17 cellular contexts compared by ENCODE assay signal in genomic region chr14:63248211-63248610, GRCh38. TPM values are rescaled to one million over a fixed set of nuclear protein-coding genes. Genes with fewer than 3 reads are reported as not detected.
DNase-seq lines count a peak whose midpoint lies in the region; ATAC-seq and TF ChIP-seq lines count a peak whose summit lies in the region.
"Had no signal": no experiment of that assay in that cellular context is flagged by ENCODE, and none has a peak within 500 bp of the region (broad histone marks: within the 10 kb centered on the region; RNA-seq: fewer than 3 reads in every experiment).

No MANE protein-coding gene starts in this region.

- TF ChIP-seq CTCF in ascending aorta (IDR thresholded peaks at IDR 0.05), result no peak

- intact Hi-C loops in ascending aorta (cut with DNase I), result loop anchor here (2.0 kb wide), 1 partner anchor 43 kb away; the partner anchor contains the start of gene RHOJ

- H3K4me3 Mint-ChIP-seq in stimulated activated memory B cell treated with anti-CD40 and anti-IgM and Interleukin-4, amounts not matched to agents 10 μg/mL and 1 μg/mL and 100 μg/mL, for 72 hours, result no peak overlapping the region
- H3K4me3 Mint-ChIP-seq: activated CD4-positive, alpha-beta T cell treated with anti-CD3 and anti-CD28 coated beads for 36 hours had no signal

- H3K4me1 ChIP-seq in ascending aorta, result peaks cover 0 to 11% of the 10 kb centered on the region in 2 donors
- peaks cover 28% of the 10 kb centered on the region for H3K4me1 ChIP-seq in stomach smooth muscle (ENCODE audit: control insufficient read depth, insufficient read depth, low read length)
- H3K4me1 ChIP-seq: BLaER1 treated with 17β-estradiol and CSF1 and Interleukin-3, amounts not matched to agents 10 nM and 100 nM had no signal

- no peaks in the 10 kb centered on the region for H3K36me3 Mint-ChIP-seq in stimulated activated memory B cell treated with anti-CD40 and anti-IgM and Interleukin-4, amounts not matched to agents 10 μg/mL and 1 μg/mL and 100 μg/mL, for 72 hours

- no peak overlapping the region for H3K27ac Mint-ChIP-seq in stimulated activated memory B cell treated with anti-CD40 and anti-IgM and Interleukin-4, amounts not matched to agents 10 μg/mL and 1 μg/mL and 100 μg/mL, for 72 hours
- H3K27ac Mint-ChIP-seq: activated CD4-positive, alpha-beta T cell treated with anti-CD3 and anti-CD28 coated beads for 36 hours had no signal

- H3K9ac ChIP-seq in stomach smooth muscle (ENCODE audit: low read length in 2 of 2), result no peak overlapping the region
- H3K9ac ChIP-seq: BLaER1 treated with 17β-estradiol and CSF1 and Interleukin-3, amounts not matched to agents 10 nM and 100 nM had no signal

- ATAC-seq in stimulated activated memory B cell treated with anti-CD40 and anti-IgM and Interleukin-4, amounts not matched to agents 10 μg/mL and 1 μg/mL and 100 μg/mL, for 72 hours, result no peak
- ATAC-seq: activated CD4-positive, alpha-beta T cell treated with anti-CD3 and anti-CD28 coated beads for 36 hours; stimulated activated naive CD8-positive, alpha-beta T cell treated with anti-CD3 and anti-CD28 coated beads, Interleukin-15, Interleukin-2, amounts not matched to agents 100 U/mL and 50 U/mL, for 24 hours had no signal

- H3K27me3 ChIP-seq in ascending aorta (no peaks in the 10 kb centered on the region), stomach smooth muscle (ENCODE audit: control insufficient read depth in 1 of 2, insufficient read depth in 2 of 2, low read length in 2 of 2) (no peaks in the 10 kb centered on the region)
- H3K27me3 ChIP-seq: BLaER1 treated with 17β-estradiol and CSF1 and Interleukin-3, amounts not matched to agents 10 nM and 100 nM; ovary had no signal

- no peaks in the 10 kb centered on the region for H3K36me3 ChIP-seq in ascending aorta
- peaks cover 0 to 2% of the 10 kb centered on the region in 2 donors for H3K36me3 ChIP-seq in stomach smooth muscle (ENCODE audit: control insufficient read depth in 2 of 2, insufficient read depth in 2 of 2, low read length in 2 of 2)
- H3K36me3 ChIP-seq: BLaER1 treated with 17β-estradiol and CSF1 and Interleukin-3, amounts not matched to agents 10 nM and 100 nM; ovary had no signal

- no peak overlapping the region for H3K4me3 ChIP-seq in ascending aorta
- peak overlapping the region in 1 of 2 donors; percentile 45 for H3K4me3 ChIP-seq in stomach smooth muscle (ENCODE audit: low read length in 2 of 2)
- H3K4me3 ChIP-seq: BLaER1 treated with 17β-estradiol and CSF1 and Interleukin-3, amounts not matched to agents 10 nM and 100 nM; ovary had no signal

- H3K9me3 Mint-ChIP-seq in stimulated activated memory B cell treated with anti-CD40 and anti-IgM and Interleukin-4, amounts not matched to agents 10 μg/mL and 1 μg/mL and 100 μg/mL, for 72 hours, result peaks cover 5% of the 10 kb centered on the region

- H3K27ac ChIP-seq in ascending aorta, result peak overlapping the region; percentile 45 to 66
- H3K27ac ChIP-seq in stomach smooth muscle (ENCODE audit: low read length), result peak overlapping the region; percentile 64
- H3K27ac ChIP-seq: BLaER1 treated with 17β-estradiol and CSF1 and Interleukin-3, amounts not matched to agents 10 nM and 100 nM; ovary had no signal

- H3K4me1 Mint-ChIP-seq in stimulated activated memory B cell treated with anti-CD40 and anti-IgM and Interleukin-4, amounts not matched to agents 10 μg/mL and 1 μg/mL and 100 μg/mL, for 72 hours, result no peaks in the 10 kb centered on the region
- H3K4me1 Mint-ChIP-seq: activated CD4-positive, alpha-beta T cell treated with anti-CD3 and anti-CD28 coated beads for 36 hours had no signal

- peak; percentile 1 for DNase-seq in ELR (ENCODE audit: low read depth)
- DNase-seq in ascending aorta (ENCODE audit: low spot score in 2 of 2), result no peak
- DNase-seq in glomerular endothelial cell (ENCODE audit: extremely low read depth, low read depth, low spot score), result peak; percentile 52
- no peak for DNase-seq in NCI-H748 treated with DMSO at 0.1 percent for 48 hours (lab: John Stamatoyannopoulos, UW)
- DNase-seq in NCI-H345 (lab: John Stamatoyannopoulos, UW), result no peak
- DNase-seq: activated CD4-positive, alpha-beta T cell treated with anti-CD3 and anti-CD28 coated beads for 36 hours; activated naive CD4-positive, alpha-beta T cell treated with anti-CD3 and anti-CD28 coated beads, Interleukin-2, amount 50 U/mL, for 16 hours; islet precursor cell; NCI-H1436; NCI-H2227 treated with DMSO at 0.1 percent for 48 hours; ovary; stimulated activated naive CD8-positive, alpha-beta T cell treated with anti-CD3 and anti-CD28 coated beads, Interleukin-15, Interleukin-2, amounts not matched to agents 100 U/mL and 50 U/mL, for 24 hours; T-helper 9 cell had no signal

- peaks cover 35% of the 10 kb centered on the region for H3K27me3 Mint-ChIP-seq in stimulated activated memory B cell treated with anti-CD40 and anti-IgM and Interleukin-4, amounts not matched to agents 10 μg/mL and 1 μg/mL and 100 μg/mL, for 72 hours

- H3K9me3 ChIP-seq in ascending aorta (no peaks in the 10 kb centered on the region), stomach smooth muscle (ENCODE audit: control insufficient read depth in 2 of 2, low read length in 2 of 2) (no peaks in the 10 kb centered on the region)
- H3K9me3 ChIP-seq: BLaER1 treated with 17β-estradiol and CSF1 and Interleukin-3, amounts not matched to agents 10 nM and 100 nM; ovary had no signal

RNA-seq across cellular contexts. Expression of gene RHOJ, which starts 44.0 kb away (rescaled TPM):
- total RNA-seq in ascending aorta (12.9 TPM), glomerular endothelial cell (57.3 and 103 TPM in 2 replicates)
- total RNA-seq: activated CD4-positive, alpha-beta T cell treated with anti-CD3 and anti-CD28 coated beads for 36 hours; LHCN-M2 had no signal

Comparison
In these comparisons a context has a peak if more than half of its experiments do, and no peak if none do; other contexts are left out.
1. DNase-seq: peak in ELR (single experiment) and glomerular endothelial cell (single experiment); none in ascending aorta (0 of 2), NCI-H748 treated with DMSO at 0.1 percent for 48 hours (single experiment) and NCI-H345 (single experiment).